Comparison of ENCODE assay signal across 41 cellular contexts in genomic region chr5:147801461-147801860, GRCh38. TPM values are rescaled to one million over a fixed set of nuclear protein-coding genes. Genes with fewer than 3 reads are reported as not detected.
"Had no signal": no experiment of that assay in that cellular context is flagged by ENCODE, and none has a peak within 500 bp of the region (broad histone marks: within the 10 kb centered on the region; RNA-seq: fewer than 3 reads in every experiment).

No MANE protein-coding gene starts in this region.

- H3K9me3 ChIP-seq: adrenal gland, body of pancreas had no signal

- H3K4me3 ChIP-seq: adrenal gland, body of pancreas, cardiac muscle cell had no signal

- H3K36me3 ChIP-seq: adrenal gland, brain microvascular endothelial cell, cardiac muscle cell had no signal

- H3K27me3 ChIP-seq: adrenal gland, body of pancreas, brain microvascular endothelial cell, cardiac muscle cell had no signal

- H3K27ac ChIP-seq: adrenal gland, body of pancreas, brain microvascular endothelial cell, cardiac muscle cell, VCaP had no signal

- ATAC-seq: activated CD4-positive, alpha-beta T cell treated with anti-CD3 and anti-CD28 coated beads for 36 hours; activated CD4-positive, CD25-positive, alpha-beta regulatory T cell treated with anti-CD3 and anti-CD28 coated beads, Interleukin-2, amount 50 U/mL, for 24 hours; activated CD8-positive, alpha-beta T cell treated with anti-CD3 and anti-CD28 coated beads for 36 hours; activated naive CD4-positive, alpha-beta T cell treated with anti-CD3 and anti-CD28 coated beads, Interleukin-2, amount 50 U/mL, for 72 hours; activated T-cell treated with anti-CD3 and anti-CD28 coated beads, Interleukin-2, amount 50 U/mL, for 4 hours; activated T-cell treated with anti-CD3 and anti-CD28 coated beads, Interleukin-2, amount 50 U/mL, for 72 hours; activated T-helper 17 cell treated with anti-CD3 and anti-CD28 coated beads, Interleukin-2, amount 50 U/mL, for 72 hours; body of pancreas; WTC11 had no signal

- H3K4me1 ChIP-seq: body of pancreas had no signal

- FAIRE-seq: astrocyte, bronchial epithelial cell, TTC549 had no signal

- DNase-seq: activated CD4-positive, alpha-beta memory T cell treated with anti-CD3 and anti-CD28 coated beads for 36 hours; activated CD4-positive, alpha-beta T cell treated with anti-CD3 and anti-CD28 coated beads for 1 hour; activated CD4-positive, alpha-beta T cell treated with anti-CD3 and anti-CD28 coated beads for 36 hours; activated CD4-positive, alpha-beta T cell treated with anti-CD3 and anti-CD28 coated beads for 48 hours; activated CD4-positive, alpha-beta T cell treated with anti-CD3 and anti-CD28 coated beads, Interleukin-2, amount 50 U/mL, for 1 hour; activated CD4-positive, alpha-beta T cell treated with anti-CD3 and anti-CD28 coated beads, Interleukin-2, amount 50 U/mL, for 4 hours; activated CD4-positive, CD25-positive, alpha-beta regulatory T cell; activated CD8-positive, alpha-beta memory T cell treated with anti-CD3 and anti-CD28 coated beads, Interleukin-2, amount 50 U/mL, for 4 hours; activated CD8-positive, alpha-beta T cell treated with anti-CD3 and anti-CD28 coated beads for 36 hours; activated effector memory CD4-positive, alpha-beta T cell treated with anti-CD3 and anti-CD28 coated beads, Interleukin-2, amount 50 U/mL, for 16 hours; activated gamma-delta T cell treated with Interleukin-2 at 50 U/mL for 16 hours; activated naive CD4-positive, alpha-beta T cell; activated naive CD4-positive, alpha-beta T cell treated with anti-CD3 and anti-CD28 coated beads for 36 hours; activated naive CD4-positive, alpha-beta T cell treated with anti-CD3 and anti-CD28 coated beads, Interleukin-2, amount 50 U/mL, for 16 hours; activated naive CD8-positive, alpha-beta T cell treated with anti-CD3 and anti-CD28 coated beads for 36 hours; activated T-cell treated with anti-CD3 and anti-CD28 coated beads for 4 hours; activated T-cell treated with anti-CD3 and anti-CD28 coated beads, Interleukin-2, amount 50 U/mL, for 1 hour; activated T-cell treated with anti-CD3 and anti-CD28 coated beads, Interleukin-2, amount 50 U/mL, for 4 hours; activated T-cell treated with anti-CD3 and anti-CD28 coated beads, Interleukin-2, amount 50 U/mL, for 72 hours; adrenal gland; amniotic stem cell; aorta; body of pancreas; brain microvascular endothelial cell; caudate nucleus; cerebellar nuclear complex; SW 1271; T-helper 1 cell; T-helper 2 cell; T-helper 9 cell had no signal

RNA-seq across cellular contexts. Expression of gene JAKMIP2, which starts 18.9 kb away (rescaled TPM):
- total RNA-seq: bronchial epithelial cell had no signal

RNA-seq across cellular contexts. Expression of gene SPINK1, which starts 30.0 kb away (rescaled TPM):
- total RNA-seq: activated CD4-positive, alpha-beta memory T cell treated with anti-CD3 and anti-CD28 coated beads for 36 hours; activated CD4-positive, alpha-beta T cell treated with anti-CD3 and anti-CD28 coated beads for 36 hours; activated CD8-positive, alpha-beta memory T cell treated with anti-CD3 and anti-CD28 coated beads for 36 hours; activated CD8-positive, alpha-beta T cell treated with anti-CD3 and anti-CD28 coated beads for 36 hours; activated naive CD4-positive, alpha-beta T cell treated with anti-CD3 and anti-CD28 coated beads for 36 hours; activated naive CD4-positive, alpha-beta T cell treated with anti-CD3 and anti-CD28 coated beads, Interleukin-2, amount 50 U/mL, for 72 hours; activated naive CD8-positive, alpha-beta T cell treated with anti-CD3 and anti-CD28 coated beads for 36 hours; activated T-cell treated with anti-CD3 and anti-CD28 coated beads, Interleukin-2, amount 50 U/mL, for 72 hours; activated T-helper 1 cell treated with anti-CD3 and anti-CD28 coated beads, Interleukin-12 subunit alpha, Interleukin-12 subunit beta, Interleukin-2, Interleukin-4 antibody, amounts not matched to agents 30 ng/mL and 10 ng/mL and 1 ng/mL, durations not matched to agents 14 hours and 24 hours and 36 hours; activated T-helper 17 cell treated with anti-CD3 and anti-CD28 coated beads, Interleukin-2, amount 50 U/mL, for 72 hours; astrocyte; cardiac muscle cell had no signal
